In genomic region chr2:120287183-120288015, GRCh38 we compare ENCODE assay signal across 8 cellular contexts. TPM values are rescaled to one million over a fixed set of nuclear protein-coding genes. Genes with fewer than 3 reads are reported as not detected.
DNase-seq lines count a peak whose midpoint lies in the region; ATAC-seq, FAIRE-seq and TF ChIP-seq lines count a peak whose summit lies in the region.

No MANE protein-coding gene starts in this region.

- H3K4me1 ChIP-seq in A549 (peaks cover 26% of the 10 kb centered on the region), fibroblast of lung (ENCODE audit: control insufficient read depth, extremely low read depth, insufficient read depth, low read length) (peaks cover 15% of the 10 kb centered on the region), tibial nerve (no peaks in the 10 kb centered on the region)

- no peak for FAIRE-seq in A549 (lab: Jason Lieb, UNC)

- POLR2A ChIA-PET in A549 (lab: Yijun Ruan, JAX), result no interaction called here

- H3K9ac ChIP-seq in fibroblast of lung (ENCODE audit: insufficient read depth, low read length), result no peak overlapping the region

- H3K27ac ChIP-seq in A549 (peak overlapping the region; percentile 23 to 70; a peak in 5 of 6 replicates), fibroblast of lung (ENCODE audit: insufficient read depth, low read length) (peak overlapping the region; percentile 35), tibial nerve (no peak overlapping the region)

- H3K27me3 ChIP-seq in fibroblast of lung (ENCODE audit: control insufficient read depth, insufficient read depth, low read length), result no peaks in the 10 kb centered on the region
- no peaks in the 10 kb centered on the region for H3K27me3 ChIP-seq in tibial nerve

- H3K9me3 ChIP-seq in A549, result no peaks in the 10 kb centered on the region
- no peaks in the 10 kb centered on the region for H3K9me3 ChIP-seq in fibroblast of lung (ENCODE audit: control insufficient read depth, insufficient read depth, low read depth, low read length)
- no peaks in the 10 kb centered on the region for H3K9me3 ChIP-seq in tibial nerve

- peaks cover 51 to 61% of the 10 kb centered on the region in 2 donors for H3K36me3 Mint-ChIP-seq in stimulated activated naive B cell treated with anti-CD40 and anti-IgM and Interleukin-4, amounts not matched to agents 10 μg/mL and 1 μg/mL and 100 μg/mL, for 72 hours

- H3K4me3 Mint-ChIP-seq in stimulated activated naive B cell treated with anti-CD40 and anti-IgM and Interleukin-4, amounts not matched to agents 10 μg/mL and 1 μg/mL and 100 μg/mL, for 72 hours, result peak overlapping the region; percentile 74 to 80

- H4K20me1 ChIP-seq in fibroblast of lung (ENCODE audit: control insufficient read depth, extremely low read depth, insufficient read depth, low read length), result no peaks in the 10 kb centered on the region

- peak; percentile 15; a peak in 1 of 5 replicates for TF ChIP-seq RAD21 in A549 (conservative IDR thresholded peaks at IDR 0.05 in 1 of 2, IDR thresholded peaks at IDR 0.05 in 1 of 2)

- H3K4me2 ChIP-seq in A549 (peak overlapping the region; percentile 64), fibroblast of lung (ENCODE audit: extremely low read depth, insufficient read depth, low read length) (peak overlapping the region; percentile 72)

- DNase-seq in A549 (ENCODE audit: low read depth in 1 of 2, low spot score in 1 of 2) (peak; percentile 38 to 71), fibroblast of lung (ENCODE audit: low read depth in 2 of 2) (peak; percentile 68 to 91), ecto neural progenitor cell (ENCODE audit: low spot score) (no peak), tibial nerve (ENCODE audit: low spot score in 2 of 2) (no peak)
- DNase-seq in stimulated activated naive B cell treated with anti-CD40 and anti-IgM and Interleukin-4, amounts not matched to agents 10 μg/mL and 1 μg/mL and 100 μg/mL, for 72 hours, result peak; percentile 56

- H3K4me3 ChIP-seq in A549, result no peak overlapping the region
- no peak overlapping the region for H3K4me3 ChIP-seq in fibroblast of lung (replicated peaks in 1 of 4; ENCODE audit: control extremely low read depth in 1 of 4, insufficient read depth in 1 of 4, low read depth in 3 of 4, low read length in 4 of 4)
- no peak overlapping the region for H3K4me3 ChIP-seq in tibial nerve

- WGBS in A549 (ENCODE audit: missing lambda C conversion rate), result 20% methylated on average over 8 of the region's 8 CpGs
- 74 to 80% methylated on average over 8 of the region's 8 CpGs for WGBS in tibial nerve, 2 donors

- H3K27me3 Mint-ChIP-seq in stimulated activated naive B cell treated with anti-CD40 and anti-IgM and Interleukin-4, amounts not matched to agents 10 μg/mL and 1 μg/mL and 100 μg/mL, for 72 hours, result no peaks in the 10 kb centered on the region

- no peak for TF ChIP-seq POLR2A in A549 (IDR thresholded peaks at IDR 0.05; ENCODE audit: low read length)
- TF ChIP-seq POLR2A in tibial nerve (IDR thresholded peaks at IDR 0.05), result no peak

- ATAC-seq in A549, result peak; percentile 91 to 92
- ATAC-seq in GM18867 (IDR thresholded peaks at IDR 0.05; ENCODE audit: unreplicated experiment), result peak; percentile 97
- ATAC-seq in HG02943 (IDR thresholded peaks at IDR 0.05; ENCODE audit: low read depth, unreplicated experiment), result peak; percentile 96
- ATAC-seq in SK-N-SH treated with all-trans-retinoic acid at 6 μM for 48 hours, result peak; percentile 81
- ATAC-seq in stimulated activated naive B cell treated with anti-CD40 and anti-IgM and Interleukin-4, amounts not matched to agents 10 μg/mL and 1 μg/mL and 100 μg/mL, for 72 hours (replicated peaks), result peak; percentile 99

- TF ChIP-seq EP300 in A549 (IDR thresholded peaks at IDR 0.05) (no peak), tibial nerve (IDR thresholded peaks at IDR 0.05) (no peak)

- no peak overlapping the region for H2AFZ ChIP-seq in fibroblast of lung (ENCODE audit: low read length)

- peak overlapping the region; percentile 98 for H3K27ac Mint-ChIP-seq in stimulated activated naive B cell treated with anti-CD40 and anti-IgM and Interleukin-4, amounts not matched to agents 10 μg/mL and 1 μg/mL and 100 μg/mL, for 72 hours

- CTCF ChIA-PET in A549 (lab: Yijun Ruan, JAX), result interaction anchor here (1.8 kb wide), 1 partner anchor 26 kb away, joined by 5 read pairs; no protein-coding TSS in a partner anchor

- no peak for TF ChIP-seq CTCF in A549 (IDR thresholded peaks at IDR 0.05)
- no peak for TF ChIP-seq CTCF in fibroblast of lung (conservative IDR thresholded peaks at IDR 0.05 in 1 of 2, IDR thresholded peaks at IDR 0.05 in 1 of 2; ENCODE audit: low read depth in 1 of 2, low read length in 2 of 2)
- TF ChIP-seq CTCF in tibial nerve (IDR thresholded peaks at IDR 0.05), result no peak

- peaks cover 24 to 69% of the 10 kb centered on the region in 2 donors for H3K4me1 Mint-ChIP-seq in stimulated activated naive B cell treated with anti-CD40 and anti-IgM and Interleukin-4, amounts not matched to agents 10 μg/mL and 1 μg/mL and 100 μg/mL, for 72 hours

- H3K36me3 ChIP-seq in fibroblast of lung (ENCODE audit: control insufficient read depth, insufficient read depth, low read length), result peaks cover 5% of the 10 kb centered on the region
- peaks cover 0 to 77% (median 9%) of the 10 kb centered on the region in 3 donors for H3K36me3 ChIP-seq in tibial nerve

- H3K79me2 ChIP-seq in fibroblast of lung (ENCODE audit: control insufficient read depth, insufficient read depth, low read length), result no peaks in the 10 kb centered on the region

- no peaks in the 10 kb centered on the region for H3K9me3 Mint-ChIP-seq in stimulated activated naive B cell treated with anti-CD40 and anti-IgM and Interleukin-4, amounts not matched to agents 10 μg/mL and 1 μg/mL and 100 μg/mL, for 72 hours

TF ChIP-seq in A549, 52 proteins besides CTCF, POLR2A, EP300 and RAD21 (continues in another document):
- TF ChIP-seq RARB (CRISPR knock-in tag; IDR thresholded peaks at IDR 0.05), result no peak
- TF ChIP-seq ESRRA (IDR thresholded peaks at IDR 0.05; ENCODE audit: borderline replicate concordance, low read length), result no peak
- no peak for TF ChIP-seq EHMT2 (IDR thresholded peaks at IDR 0.05; ENCODE audit: low read depth)
- TF ChIP-seq BCL3 (IDR thresholded peaks at IDR 0.05), result no peak
- TF ChIP-seq FOXS1 (CRISPR knock-in tag; IDR thresholded peaks at IDR 0.05), result no peak

TF ChIP-seq in SK-N-SH treated with all-trans-retinoic acid at 6 μM for 48 hours, 23 proteins besides CTCF, POLR2A, EP300 and RAD21 (continues in another document):
- TF ChIP-seq RARB (CRISPR knock-in tag; IDR thresholded peaks at IDR 0.05) (no peak), PPARA (CRISPR knock-in tag; IDR thresholded peaks at IDR 0.05; ENCODE audit: borderline replicate concordance) (no peak), ZNF70 (CRISPR knock-in tag; IDR thresholded peaks at IDR 0.05) (no peak), POU6F1 (CRISPR knock-in tag; IDR thresholded peaks at IDR 0.05; ENCODE audit: borderline replicate concordance, low read depth) (no peak), ZFP30 (CRISPR knock-in tag; IDR thresholded peaks at IDR 0.05) (no peak), ISL1 (CRISPR knock-in tag; IDR thresholded peaks at IDR 0.05) (no peak), GLIS3 (CRISPR knock-in tag; IDR thresholded peaks at IDR 0.05) (no peak)
- TF ChIP-seq, protein P1, sequence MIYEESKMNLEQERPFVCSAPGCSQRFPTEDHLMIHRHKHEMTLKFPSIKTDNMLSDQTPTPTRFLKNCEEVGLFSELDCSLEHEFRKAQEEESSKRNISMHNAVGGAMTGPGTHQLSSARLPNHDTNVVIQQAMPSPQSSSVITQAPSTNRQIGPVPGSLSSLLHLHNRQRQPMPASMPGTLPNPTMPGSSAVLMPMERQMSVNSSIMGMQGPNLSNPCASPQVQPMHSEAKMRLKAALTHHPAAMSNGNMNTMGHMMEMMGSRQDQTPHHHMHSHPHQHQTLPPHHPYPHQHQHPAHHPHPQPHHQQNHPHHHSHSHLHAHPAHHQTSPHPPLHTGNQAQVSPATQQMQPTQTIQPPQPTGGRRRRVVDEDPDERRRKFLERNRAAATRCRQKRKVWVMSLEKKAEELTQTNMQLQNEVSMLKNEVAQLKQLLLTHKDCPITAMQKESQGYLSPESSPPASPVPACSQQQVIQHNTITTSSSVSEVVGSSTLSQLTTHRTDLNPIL (CRISPR knock-in tag; IDR thresholded peaks at IDR 0.05; ENCODE audit: low read depth), result no peak

RNA-seq across cellular contexts. Expression of gene RALB, which starts 34.7 kb away (rescaled TPM):
- polyA plus RNA-seq in A549 (2011; rRNA removed) (65.9 and 72.9 TPM in 2 replicates), A549 (2017; fragmentation: RNase III; extraction: RNeasy Plus Mini Kit Qiagen cat#74134 plus additional on column Dnase treatment) (71.5 to 77.4 TPM (median 76.5 TPM) in 3 replicates), fibroblast of lung (73.9 and 90.5 TPM in 2 replicates)
- polyA plus RNA-seq in A549 (2012; cell fraction: cytosol; rRNA removed), result 33.6 and 34.3 TPM in 2 replicates
- polyA plus RNA-seq in A549 (2012; cell fraction: nucleus; rRNA removed), result 10.4 and 19.1 TPM in 2 replicates
- polyA minus RNA-seq in A549 (2011; rRNA and poly(A)+ RNA removed), result 21.5 and 22.6 TPM in 2 replicates
- total RNA-seq in fibroblast of lung (46.2 and 58.3 TPM in 2 replicates), tibial nerve (10 to 100 TPM; 35.1 to 40.4 (median 39.8) TPM)
- polyA plus RNA-seq in fibroblast of lung (2012), result 60.5 and 75.0 TPM in 2 replicates
- 8.7 and 13.2 TPM in 2 replicates for polyA minus RNA-seq in fibroblast of lung (ENCODE audit: low replicate concordance)

RNA-seq across cellular contexts. Expression of gene INHBB, which starts 58.5 kb away (rescaled TPM):
- polyA plus RNA-seq in A549 (2011; rRNA removed), result 21.4 and 25.3 TPM in 2 replicates
- 14.3 and 17.6 TPM in 2 replicates for polyA plus RNA-seq in A549 (2012; cell fraction: cytosol; rRNA removed)
- 13.8 and 22.1 TPM in 2 replicates for polyA plus RNA-seq in A549 (2012; cell fraction: nucleus; rRNA removed)
- polyA plus RNA-seq in A549 (2017; fragmentation: RNase III; extraction: RNeasy Plus Mini Kit Qiagen cat#74134 plus additional on column Dnase treatment), result 7.2 to 9.3 TPM (median 9.2 TPM) in 3 replicates
- 27.5 and 33.4 TPM in 2 replicates for polyA minus RNA-seq in A549 (2011; rRNA and poly(A)+ RNA removed)
- total RNA-seq in fibroblast of lung, result under 0.01 TPM in 1 of 2 replicates, not detected in the other
- 0.01 TPM in 1 of 2 replicates, not detected in the other for polyA plus RNA-seq in fibroblast of lung
- not detected in 2 replicates for polyA plus RNA-seq in fibroblast of lung (2012)
- not detected in 2 replicates for polyA minus RNA-seq in fibroblast of lung (ENCODE audit: low replicate concordance)
- total RNA-seq in tibial nerve, result 10 to 100 TPM; 21.9 to 26.5 (median 24.3) TPM

Comparison
In these comparisons a context has a peak if more than half of its experiments do, and no peak if none do; other contexts are left out.
1. DNase-seq: peak in A549 (2 of 2), fibroblast of lung (2 of 2) and stimulated activated naive B cell treated with anti-CD40 and anti-IgM and Interleukin-4, amounts not matched to agents 10 μg/mL and 1 μg/mL and 100 μg/mL, for 72 hours (single experiment); none in ecto neural progenitor cell (single experiment) and tibial nerve (0 of 2).
2. H3K27ac ChIP-seq: peak in A549 (2 of 2) and fibroblast of lung (single experiment); none in tibial nerve (0 of 4).
3. RNA of gene INHBB, which starts 58.5 kb away (total RNA-seq): 21.9 to 26.5 TPM in tibial nerve; under 0.01 TPM in fibroblast of lung; every median in the first group is over 10 times any median in the second.
4. Peak in every context shown above with its lines, with median percentiles within 50 percentile points of each other: ATAC-seq.